21 cellular contexts compared by ENCODE assay signal in genomic region chr6:11773581-11773980, GRCh38. TPM values are rescaled to one million over a fixed set of nuclear protein-coding genes. Genes with fewer than 3 reads are reported as not detected.
"Had no signal": no experiment of that assay in that cellular context is flagged by ENCODE, and none has a peak within 500 bp of the region (broad histone marks: within the 10 kb centered on the region; RNA-seq: fewer than 3 reads in every experiment).

No MANE protein-coding gene starts in this region.

- DNase-seq: effector memory CD8-positive, alpha-beta T cell; esophagus squamous epithelium; foreskin fibroblast; immature natural killer cell; kidney; left cardiac atrium; left ventricle myocardium inferior; natural killer cell; nucleus accumbens; ovary; small intestine; stimulated activated CD4-positive, alpha-beta T cell treated with anti-CD3 and anti-CD28 coated beads, Interleukin-4, amount 100 ng/mL, for 1 hour; stimulated activated CD8-positive, alpha-beta memory T cell treated with anti-CD3 and anti-CD28 coated beads, Interleukin-4, amount 100 ng/mL, for 48 hours; stimulated activated naive CD8-positive, alpha-beta T cell treated with anti-CD3 and anti-CD28 coated beads, Interleukin-15, Interleukin-2, amounts not matched to agents 100 U/mL and 50 U/mL, for 24 hours; thyroid gland had no signal

- H3K9me3 Mint-ChIP-seq: effector memory CD8-positive, alpha-beta T cell; immature natural killer cell; natural killer cell; neural crest cell; stimulated activated effector memory CD8-positive, alpha-beta T cell treated with anti-CD3 and anti-CD28 coated beads, Interleukin-12 subunit alpha, Interleukin-12 subunit beta, amount 100 ng/mL, for 72 hours; type B pancreatic cell had no signal

- FAIRE-seq: kidney, small intestine had no signal

- ATAC-seq: effector memory CD8-positive, alpha-beta T cell; left cardiac atrium; natural killer cell; stimulated activated effector memory CD8-positive, alpha-beta T cell treated with anti-CD3 and anti-CD28 coated beads, Interleukin-12 subunit alpha, Interleukin-12 subunit beta, amount 100 ng/mL, for 72 hours; stimulated activated naive CD8-positive, alpha-beta T cell treated with anti-CD3 and anti-CD28 coated beads, Interleukin-15, Interleukin-2, amounts not matched to agents 100 U/mL and 50 U/mL, for 24 hours had no signal

- H3K27ac ChIP-seq: coronary artery, left ventricle myocardium inferior, ovary, right atrium auricular region, thyroid gland had no signal

- H3K4me1 Mint-ChIP-seq: immature natural killer cell, natural killer cell had no signal

- H3K27ac Mint-ChIP-seq: effector memory CD8-positive, alpha-beta T cell; immature natural killer cell; natural killer cell; stimulated activated effector memory CD8-positive, alpha-beta T cell treated with anti-CD3 and anti-CD28 coated beads, Interleukin-12 subunit alpha, Interleukin-12 subunit beta, amount 100 ng/mL, for 72 hours; type B pancreatic cell had no signal

- H3K9me3 ChIP-seq: esophagus squamous epithelium, left ventricle myocardium inferior, ovary, right atrium auricular region, suprapubic skin, thyroid gland had no signal

- H3K27me3 ChIP-seq: esophagus squamous epithelium, ovary, right atrium auricular region, suprapubic skin, thyroid gland had no signal

- H3K4me3 ChIP-seq: coronary artery, esophagus squamous epithelium, left ventricle myocardium inferior, ovary, right atrium auricular region, suprapubic skin, thyroid gland had no signal

- H3K36me3 Mint-ChIP-seq: immature natural killer cell; natural killer cell; stimulated activated effector memory CD8-positive, alpha-beta T cell treated with anti-CD3 and anti-CD28 coated beads, Interleukin-12 subunit alpha, Interleukin-12 subunit beta, amount 100 ng/mL, for 72 hours; type B pancreatic cell had no signal

- H3K36me3 ChIP-seq: esophagus squamous epithelium, left ventricle myocardium inferior, ovary, right atrium auricular region, suprapubic skin, thyroid gland had no signal

- H3K4me3 Mint-ChIP-seq: effector memory CD8-positive, alpha-beta T cell; immature natural killer cell; natural killer cell; neural crest cell; stimulated activated effector memory CD8-positive, alpha-beta T cell treated with anti-CD3 and anti-CD28 coated beads, Interleukin-12 subunit alpha, Interleukin-12 subunit beta, amount 100 ng/mL, for 72 hours; type B pancreatic cell had no signal

RNA-seq across cellular contexts. Expression of gene ADTRP, which starts 5.0 kb away (rescaled TPM):
- total RNA-seq: neural crest cell, right atrium auricular region had no signal
- polyA plus RNA-seq: immature natural killer cell had no signal
